Comparison of ENCODE assay signal across 9 cellular contexts in genomic region chr3:13346481-13347389, GRCh38.
DNase-seq lines count a peak whose midpoint lies in the region; ATAC-seq, FAIRE-seq and TF ChIP-seq lines count a peak whose summit lies in the region.
"Had no signal": no experiment of that assay in that cellular context is flagged by ENCODE, and none has a peak within 500 bp of the region (broad histone marks: within the 10 kb centered on the region; RNA-seq: fewer than 3 reads in every experiment).

No MANE protein-coding gene starts in this region.

- peaks cover 20% of the 10 kb centered on the region for H3K36me3 ChIP-seq in iPS-15b (ENCODE audit: control insufficient read depth, insufficient read depth, low read length)

- TF ChIP-seq POLR2A in GM18505 (IDR thresholded peaks at IDR 0.05; ENCODE audit: borderline replicate concordance, extremely low read depth, insufficient read depth, insufficient read length), result no peak
- no peak for TF ChIP-seq POLR2A in GM12892 (IDR thresholded peaks at IDR 0.05; ENCODE audit: low read depth, low read length)

- H3K4me3 ChIP-seq in iPS-15b (ENCODE audit: low read depth, low read length), result no peak overlapping the region
- H3K4me3 ChIP-seq: SK-N-MC had no signal

- H3K9me3 ChIP-seq in iPS-15b (ENCODE audit: control insufficient read depth, insufficient read depth, low read length), result no peaks in the 10 kb centered on the region

- H3K27me3 ChIP-seq in iPS-15b (ENCODE audit: control insufficient read depth, insufficient read depth, low read length), result no peaks in the 10 kb centered on the region

- peak overlapping the region; percentile 54 for H3K9ac ChIP-seq in iPS-15b (ENCODE audit: low read depth, low read length)

- DNase-seq in Right ventricle myocardium inferior (ENCODE audit: missing footprints) (peak; percentile 70), cardiac septum (ENCODE audit: low spot score) (no peak), activated T-cell treated with anti-CD3 and anti-CD28 coated beads for 48 hours (ENCODE audit: low read depth) (peak; percentile 59), NCI-H226 (no peak), GM12892 (ENCODE audit: insufficient read length) (no peak)
- DNase-seq in stimulated activated CD8-positive, alpha-beta memory T cell treated with anti-CD3 and anti-CD28 coated beads, Interleukin-12 subunit alpha, Interleukin-12 subunit beta, amount 100 ng/mL, for 1 hour (ENCODE audit: low read depth), result peak; percentile 42

- no peak for FAIRE-seq in GM12892 (lab: Jason Lieb, UNC)

- ATAC-seq in Right ventricle myocardium inferior (peak; percentile 34), GM18505 (IDR thresholded peaks at IDR 0.05; ENCODE audit: unreplicated experiment) (no peak)

- H3K4me1 ChIP-seq in iPS-15b (ENCODE audit: control insufficient read depth, insufficient read depth, low read length), result peaks cover 28% of the 10 kb centered on the region

- intact Hi-C loops in Right ventricle myocardium inferior (cut with DNase I), result loop anchor here (10.0 kb wide), 1 partner anchor 108 kb away; no protein-coding TSS in a partner anchor
- intact Hi-C loops in cardiac septum (cut with DNase I), result loop anchor here (5.0 kb wide), 1 partner anchor 106 kb away; no protein-coding TSS in a partner anchor

Comparison
In these comparisons a context has a peak if more than half of its experiments do, and no peak if none do; other contexts are left out.
1. DNase-seq: peak in Right ventricle myocardium inferior (single experiment), activated T-cell treated with anti-CD3 and anti-CD28 coated beads for 48 hours (single experiment) and stimulated activated CD8-positive, alpha-beta memory T cell treated with anti-CD3 and anti-CD28 coated beads, Interleukin-12 subunit alpha, Interleukin-12 subunit beta, amount 100 ng/mL, for 1 hour (single experiment); none in cardiac septum (single experiment), NCI-H226 (single experiment) and GM12892 (single experiment).